ENCODE assay signal across 22 cellular contexts in genomic region chr14:81329640-81330385, GRCh38.
A peak's percentile ranks its signal among the peaks of the same experiment; 100 is the strongest.
DNase-seq lines count a peak whose midpoint lies in the region; ATAC-seq and TF ChIP-seq lines count a peak whose summit lies in the region.
"Had no signal": no experiment of that assay in that cellular context is flagged by ENCODE, and none has a peak within 500 bp of the region (broad histone marks: within the 10 kb centered on the region; RNA-seq: fewer than 3 reads in every experiment).

No MANE protein-coding gene starts in this region.

- no peak overlapping the region for H3K18ac ChIP-seq in mesendoderm (ENCODE audit: low read length)

- no peak for TF ChIP-seq CTCF in GM23338 (conservative IDR thresholded peaks at IDR 0.05; ENCODE audit: low read depth in 2 of 2)

- no peak overlapping the region for H3K4me3 Mint-ChIP-seq in GM23338
- H3K4me3 Mint-ChIP-seq: activated CD4-positive, alpha-beta T cell treated with anti-CD3 and anti-CD28 coated beads, Interleukin-2, amount 10 ng/mL, durations not matched to agents 24 days and 14 days; activated T-helper 17 cell treated with anti-CD3 and anti-CD28 coated beads, Interleukin-2, amount 50 U/mL, for 72 hours; central memory CD8-positive, alpha-beta T cell; naive thymus-derived CD4-positive, alpha-beta T cell had no signal

- H4K8ac ChIP-seq in mesendoderm (ENCODE audit: low read depth, low read length), result no peak overlapping the region

- H3K4me3 ChIP-seq in mesendoderm (ENCODE audit: low read length) (no peak overlapping the region), GM23338 (no peak overlapping the region)
- H3K4me3 ChIP-seq: right atrium auricular region had no signal

- no peak overlapping the region for H2BK15ac ChIP-seq in mesendoderm (replicated peaks; ENCODE audit: low read depth)

- H2AFZ ChIP-seq in GM23338, result no peak overlapping the region

- no peak overlapping the region for H2BK5ac ChIP-seq in mesendoderm (ENCODE audit: low read length)

- H3K27ac Mint-ChIP-seq in GM23338, result no peak overlapping the region
- H3K27ac Mint-ChIP-seq: activated CD4-positive, alpha-beta T cell treated with anti-CD3 and anti-CD28 coated beads, Interleukin-2, amount 10 ng/mL, durations not matched to agents 24 days and 14 days; activated naive CD4-positive, alpha-beta T cell treated with anti-CD3 and anti-CD28 coated beads, Interleukin-2, amount 50 U/mL, for 72 hours; activated T-helper 17 cell treated with anti-CD3 and anti-CD28 coated beads, Interleukin-2, amount 50 U/mL, for 72 hours; naive thymus-derived CD4-positive, alpha-beta T cell had no signal

- no peaks in the 10 kb centered on the region for H3F3A ChIP-seq in GM23338 (replicated peaks; ENCODE audit: low read depth)

- H3K27me3 Mint-ChIP-seq in GM23338 (ENCODE audit: insufficient read depth, low read depth, poor library complexity), result no peaks in the 10 kb centered on the region

- no peak overlapping the region for H2AK5ac ChIP-seq in mesendoderm (ENCODE audit: low read length)

- WGBS in mesendoderm (ENCODE audit: extremely low coverage, insufficient coverage, low lambda C conversion rate), result no CpG with 5 or more reads among the region's 10 CpGs

- H3K9ac ChIP-seq in mesendoderm (ENCODE audit: low read length), result no peak overlapping the region

- H3K4me2 ChIP-seq in mesendoderm (ENCODE audit: low read length) (no peak overlapping the region), GM23338 (no peak overlapping the region)

- peak overlapping the region; percentile 74 for H3K23ac ChIP-seq in mesendoderm (ENCODE audit: low read length)

- H3K79me2 ChIP-seq in mesendoderm (ENCODE audit: control insufficient read depth, insufficient read depth, low read length) (no peaks in the 10 kb centered on the region), GM23338 (replicated peaks; ENCODE audit: insufficient read depth) (no peaks in the 10 kb centered on the region; the same call in 1 of the 2 replicates)

- H3K9me3 Mint-ChIP-seq in GM23338, result no peaks in the 10 kb centered on the region
- H3K9me3 Mint-ChIP-seq: activated CD4-positive, alpha-beta T cell treated with anti-CD3 and anti-CD28 coated beads, Interleukin-2, amount 10 ng/mL, durations not matched to agents 24 days and 14 days; activated naive CD4-positive, alpha-beta T cell treated with anti-CD3 and anti-CD28 coated beads, Interleukin-2, amount 50 U/mL, for 72 hours; activated T-helper 17 cell treated with anti-CD3 and anti-CD28 coated beads, Interleukin-2, amount 50 U/mL, for 72 hours; central memory CD8-positive, alpha-beta T cell; naive thymus-derived CD4-positive, alpha-beta T cell had no signal

- no peaks in the 10 kb centered on the region for H3K36me3 Mint-ChIP-seq in GM23338 (ENCODE audit: low read depth)
- H3K36me3 Mint-ChIP-seq: activated naive CD4-positive, alpha-beta T cell treated with anti-CD3 and anti-CD28 coated beads, Interleukin-2, amount 50 U/mL, for 72 hours; naive thymus-derived CD4-positive, alpha-beta T cell had no signal

- H3K27me3 ChIP-seq in mesendoderm (ENCODE audit: insufficient read depth, low read length, poor library complexity), result no peaks in the 10 kb centered on the region
- no peaks in the 10 kb centered on the region for H3K27me3 ChIP-seq in GM23338 (ENCODE audit: insufficient read depth)
- H3K27me3 ChIP-seq: BE2C, right atrium auricular region had no signal

- peak; percentile 91 for DNase-seq in DMS79 (lab: John Stamatoyannopoulos, UW)
- peak; percentile 39 for DNase-seq in NCI-H2171 (lab: John Stamatoyannopoulos, UW)
- DNase-seq in caudate nucleus (lab: John Stamatoyannopoulos, UW), result no peak
- no peak for DNase-seq in mesendoderm
- DNase-seq in SHP77 treated with DMSO at 0.1 percent for 48 hours (lab: John Stamatoyannopoulos, UW), result no peak
- no peak for DNase-seq in activated CD4-positive, CD25-positive, alpha-beta regulatory T cell treated with anti-CD3 and anti-CD28 coated beads, Interleukin-2, amount 50 U/mL, for 72 hours
- DNase-seq in cortex of kidney (lab: John Stamatoyannopoulos, UW), result no peak
- no peak for DNase-seq in GM23338 (ENCODE audit: low spot score)
- DNase-seq: activated CD4-positive, alpha-beta T cell treated with anti-CD3 and anti-CD28 coated beads, Interleukin-2, amount 10 ng/mL, durations not matched to agents 24 days and 14 days; aorta; BE2C; EL; H7; left colon; naive thymus-derived CD4-positive, alpha-beta T cell; NCI-H526 treated with DMSO at 0.1 percent for 48 hours; SHP77; T-helper 1 cell had no signal

- no peak overlapping the region for H3K4ac ChIP-seq in mesendoderm (ENCODE audit: low read depth, low read length)

- H2BK120ac ChIP-seq in mesendoderm (ENCODE audit: low read depth, low read length), result no peak overlapping the region

- no peaks in the 10 kb centered on the region for H3K79me1 ChIP-seq in mesendoderm (ENCODE audit: low read length)

- peaks cover 12% of the 10 kb centered on the region for H3K4me1 ChIP-seq in mesendoderm (ENCODE audit: control insufficient read depth, low read depth, low read length)
- H3K4me1 ChIP-seq in GM23338 (ENCODE audit: insufficient read depth), result peaks cover 9% of the 10 kb centered on the region
- H3K4me1 ChIP-seq: right atrium auricular region had no signal

- peaks cover 23% of the 10 kb centered on the region for H3K4me1 Mint-ChIP-seq in GM23338
- H3K4me1 Mint-ChIP-seq: activated CD4-positive, alpha-beta T cell treated with anti-CD3 and anti-CD28 coated beads, Interleukin-2, amount 10 ng/mL, durations not matched to agents 24 days and 14 days; activated T-helper 17 cell treated with anti-CD3 and anti-CD28 coated beads, Interleukin-2, amount 50 U/mL, for 72 hours; central memory CD8-positive, alpha-beta T cell; naive thymus-derived CD4-positive, alpha-beta T cell had no signal

- H4K20me1 ChIP-seq in GM23338 (replicated peaks; ENCODE audit: insufficient read depth), result no peaks in the 10 kb centered on the region; the same call in 1 of the 2 replicates

- no peak overlapping the region for H3K56ac ChIP-seq in mesendoderm (ENCODE audit: low read length)

- peak overlapping the region; percentile 70 for H3K27ac ChIP-seq in caudate nucleus (ENCODE audit: low read depth, low read length)
- H3K27ac ChIP-seq in mesendoderm (ENCODE audit: low read depth, low read length), result no peak overlapping the region
- H3K27ac ChIP-seq in GM23338 (ENCODE audit: low read depth), result no peak overlapping the region
- H3K27ac ChIP-seq: right atrium auricular region had no signal

- no peak overlapping the region for H4K5ac ChIP-seq in mesendoderm (ENCODE audit: low read length)

- ATAC-seq in GM23338, result no peak
- ATAC-seq: activated naive CD4-positive, alpha-beta T cell treated with anti-CD3 and anti-CD28 coated beads, Interleukin-2, amount 50 U/mL, for 72 hours; activated T-helper 17 cell treated with anti-CD3 and anti-CD28 coated beads, Interleukin-2, amount 50 U/mL, for 72 hours; left colon; naive thymus-derived CD4-positive, alpha-beta T cell had no signal

- no peaks in the 10 kb centered on the region for H3K36me3 ChIP-seq in mesendoderm (ENCODE audit: control insufficient read depth, insufficient read depth, low read length)
- H3K36me3 ChIP-seq in GM23338 (ENCODE audit: insufficient read depth), result no peaks in the 10 kb centered on the region
- H3K36me3 ChIP-seq: BE2C, right atrium auricular region had no signal

- H3K9me2 ChIP-seq in GM23338 (ENCODE audit: insufficient read depth), result no peaks in the 10 kb centered on the region

TF ChIP-seq in GM23338, 12 proteins besides CTCF, POLR2A, EP300 and RAD21 (continues in another document):
- no peak for TF ChIP-seq NANOG (IDR thresholded peaks at IDR 0.05; ENCODE audit: borderline replicate concordance)
- TF ChIP-seq POLR2AphosphoS5 (IDR thresholded peaks at IDR 0.05; ENCODE audit: low read depth), result no peak
- TF ChIP-seq REST (IDR thresholded peaks at IDR 0.05; ENCODE audit: unreplicated experiment), result no peak

Comparison
In these comparisons a context has a peak if more than half of its experiments do, and no peak if none do; other contexts are left out.
1. DNase-seq: peak in DMS79 (single experiment) and NCI-H2171 (single experiment); none in caudate nucleus (0 of 61), mesendoderm (single experiment), SHP77 treated with DMSO at 0.1 percent for 48 hours (single experiment), activated CD4-positive, CD25-positive, alpha-beta regulatory T cell treated with anti-CD3 and anti-CD28 coated beads, Interleukin-2, amount 50 U/mL, for 72 hours (single experiment), cortex of kidney (single experiment) and GM23338 (single experiment).